In the genomic region with DNA sequence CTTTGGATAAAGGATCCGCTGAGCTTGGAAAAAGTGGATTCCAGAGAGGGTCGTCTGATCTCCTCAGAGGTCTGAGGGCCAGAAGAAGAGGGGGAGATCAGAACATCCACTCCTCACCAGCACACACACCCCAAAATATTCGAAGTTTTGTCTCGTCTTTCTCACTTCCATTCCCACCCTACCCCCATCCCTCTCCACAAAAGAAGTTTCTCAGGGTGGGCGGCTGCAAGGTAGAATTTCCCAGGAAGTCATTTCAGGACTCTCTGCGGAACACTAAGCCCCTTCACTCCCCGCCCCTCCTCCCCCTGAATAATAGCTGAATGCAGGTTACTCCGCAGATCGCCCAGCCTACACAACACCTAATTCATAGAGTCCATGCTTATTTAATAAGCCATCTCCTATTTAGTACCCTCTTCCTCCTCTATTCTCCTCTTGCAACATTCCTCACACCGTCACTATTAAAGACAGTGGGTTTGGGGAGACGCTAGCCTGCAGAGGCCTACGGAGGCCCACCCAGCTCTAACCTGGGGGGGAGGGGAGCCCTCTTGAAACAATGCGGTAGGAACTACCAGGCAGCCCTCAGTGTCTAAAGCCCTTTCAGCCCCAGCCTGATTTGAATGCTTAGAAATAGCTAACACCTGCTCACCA, we compare ENCODE assay signal across 8 cellular contexts. TPM values are rescaled to one million over a fixed set of nuclear protein-coding genes. Genes with fewer than 3 reads are reported as not detected.
A peak's percentile ranks its signal among the peaks of the same experiment; 100 is the strongest.
DNase-seq lines count a peak whose midpoint lies in the region; ATAC-seq and TF ChIP-seq lines count a peak whose summit lies in the region.

No MANE protein-coding gene starts in this region.

- H3K27me3 ChIP-seq in HAP-1 (ENCODE audit: low read depth) = no peaks in the 10 kb centered on the region
- no peaks in the 10 kb centered on the region for H3K27me3 ChIP-seq in right atrium auricular region
- H3K27me3 ChIP-seq in skeletal muscle satellite cell (ENCODE audit: control insufficient read depth, insufficient read depth, low read length) = peaks cover 12% of the 10 kb centered on the region

- H3K9me3 ChIP-seq in HAP-1 (no peaks in the 10 kb centered on the region), right atrium auricular region (no peaks in the 10 kb centered on the region), skeletal muscle satellite cell (replicated peaks; ENCODE audit: low read length) (no peaks in the 10 kb centered on the region)

- H3K4me2 ChIP-seq in skeletal muscle satellite cell (ENCODE audit: low read length) = peak overlapping the region; percentile 84

- H3K4me3 ChIP-seq in AG04449 (ENCODE audit: low read depth, low read length) = peak overlapping the region; percentile 82
- peak overlapping the region; percentile 70 for H3K4me3 ChIP-seq in HAP-1
- peak overlapping the region; percentile 86 to 89 for H3K4me3 ChIP-seq in right atrium auricular region
- peak overlapping the region; percentile 73 for H3K4me3 ChIP-seq in skeletal muscle satellite cell (ENCODE audit: low read length)

- CTCF ChIA-PET in AG04449 (lab: Yijun Ruan, JAX) = interaction anchor here (0.6 to 1.9 kb wide), 5 partner anchors 10 to 1197 kb away, joined by 3 to 6 read pairs (median 3); a partner anchor contains a TSS

- in situ Hi-C loops in HAP-1 (cut with MboI; ENCODE audit: low sequenced_read_pairs) = no loop called here

- DNase-seq in AG04449 (ENCODE audit: low read depth, low spot score) = no peak
- peak; percentile 21 to 66 for DNase-seq in HAP-1 (ENCODE audit: low spot score in 2 of 2)
- DNase-seq in UCSD-AML1 (lab: John Stamatoyannopoulos, UW; ENCODE audit: unreplicated experiment) = peak; percentile 25
- DNase-seq in right atrium auricular region (ENCODE audit: low spot score) = no peak
- DNase-seq in NCI-H2081 treated with DMSO at 0.1 percent for 48 hours (lab: John Stamatoyannopoulos, UW) = no peak
- no peak for DNase-seq in foreskin melanocyte

- peak overlapping the region; percentile 67 to 83 for H3K27ac ChIP-seq in right atrium auricular region

- peaks cover 14% of the 10 kb centered on the region for H3K36me3 ChIP-seq in HAP-1 (replicated peaks)
- no peaks in the 10 kb centered on the region for H3K36me3 ChIP-seq in right atrium auricular region
- no peaks in the 10 kb centered on the region for H3K36me3 ChIP-seq in skeletal muscle satellite cell (ENCODE audit: insufficient read depth, low read length)

- H3K4me1 ChIP-seq in HAP-1 (peaks cover 23% of the 10 kb centered on the region), right atrium auricular region (peaks cover 0 to 14% of the 10 kb centered on the region in 2 donors), skeletal muscle satellite cell (ENCODE audit: control insufficient read depth, insufficient read depth, low read length) (no peaks in the 10 kb centered on the region)

- TF ChIP-seq CTCF in AG04449 (IDR thresholded peaks at IDR 0.05; ENCODE audit: insufficient read depth, low read length, missing control alignments) (no peak), right atrium auricular region (IDR thresholded peaks at IDR 0.05) (no peak)

- POLR2A ChIA-PET in AG04449 (lab: Yijun Ruan, JAX) = interaction anchor here (0.8 kb wide), 2 partner anchors 25 to 28 kb away, joined by 3 to 5 read pairs; no protein-coding TSS in a partner anchor

- H3K9ac ChIP-seq in skeletal muscle satellite cell (ENCODE audit: low read depth, low read length) = no peak overlapping the region

- ATAC-seq in HG03025 (IDR thresholded peaks at IDR 0.05; ENCODE audit: low FRiP score, unreplicated experiment) = no peak

RNA-seq across cellular contexts. Expression of a gene that starts 0.7 kb away (rescaled TPM):
- 10 to 100 TPM in 1 of 2 donors, 1 to 10 TPM in 1; 4.9 to 15.7 TPM for total RNA-seq in right atrium auricular region
- 0.25 and 0.87 TPM in 2 replicates for total RNA-seq in skeletal muscle satellite cell (2012; rRNA removed)

RNA-seq across cellular contexts. Expression of a gene that starts 15.7 kb away (rescaled TPM):
- total RNA-seq in right atrium auricular region = 10 to 100 TPM; 25.1 to 27.4 TPM
- 58.8 and 64.2 TPM in 2 replicates for total RNA-seq in skeletal muscle satellite cell (2012; rRNA removed)

RNA-seq across cellular contexts. Expression of a gene that starts 49.8 kb away (rescaled TPM):
- 10 to 100 TPM; 40.2 to 40.3 TPM for total RNA-seq in right atrium auricular region
- total RNA-seq in skeletal muscle satellite cell (2012; rRNA removed) = 23.3 and 25.1 TPM in 2 replicates

RNA-seq across cellular contexts. Expression of a gene that starts 50.0 kb away (rescaled TPM):
- 10 to 100 TPM; 11.8 to 22.2 TPM for total RNA-seq in right atrium auricular region
- 12.4 and 16.8 TPM in 2 replicates for total RNA-seq in skeletal muscle satellite cell (2012; rRNA removed)

RNA-seq across cellular contexts. Expression of a gene that starts 53.1 kb away (rescaled TPM):
- total RNA-seq in right atrium auricular region = not detected
- total RNA-seq in skeletal muscle satellite cell (2012; rRNA removed) = not detected in 2 replicates

Comparison
In these comparisons a context has a peak if more than half of its experiments do, and no peak if none do; other contexts are left out.
1. DNase-seq: peak in HAP-1 (2 of 2) and UCSD-AML1 (single experiment); none in AG04449 (single experiment), right atrium auricular region (single experiment), NCI-H2081 treated with DMSO at 0.1 percent for 48 hours (single experiment) and foreskin melanocyte (single experiment).
2. Peak in every context shown above with its lines, with median percentiles within 50 percentile points of each other: H3K4me3 ChIP-seq.